ENCODE assay signal across 26 cellular contexts in genomic region chr18:2091937-2092336, GRCh38.
"Had no signal": no experiment of that assay in that cellular context is flagged by ENCODE, and none has a peak within 500 bp of the region (broad histone marks: within the 10 kb centered on the region; RNA-seq: fewer than 3 reads in every experiment).

No MANE protein-coding gene starts in this region.

- ATAC-seq: activated T-cell treated with anti-CD3 and anti-CD28 coated beads, Interleukin-2, amount 50 U/mL, for 4 hours; T-cell had no signal

- H3K4me3 Mint-ChIP-seq: activated CD4-positive, alpha-beta memory T cell treated with anti-CD3 and anti-CD28 coated beads for 36 hours; activated CD4-positive, alpha-beta T cell treated with anti-CD3 and anti-CD28 coated beads, Interleukin-2, amount 10 ng/mL, durations not matched to agents 7 days and 5 days; activated naive CD4-positive, alpha-beta T cell treated with anti-CD3 and anti-CD28 coated beads for 36 hours; activated naive CD8-positive, alpha-beta T cell; activated T-cell treated with anti-CD3 and anti-CD28 coated beads, Interleukin-2, amount 50 U/mL, for 4 hours; brain; T-cell had no signal

- H3K9me3 Mint-ChIP-seq: activated CD4-positive, alpha-beta memory T cell treated with anti-CD3 and anti-CD28 coated beads for 36 hours; activated CD4-positive, alpha-beta T cell treated with anti-CD3 and anti-CD28 coated beads, Interleukin-2, amount 10 ng/mL, durations not matched to agents 7 days and 5 days; activated naive CD4-positive, alpha-beta T cell treated with anti-CD3 and anti-CD28 coated beads for 36 hours; activated T-cell treated with anti-CD3 and anti-CD28 coated beads, Interleukin-2, amount 50 U/mL, for 4 hours; brain; T-cell had no signal

- H3K4me3 ChIP-seq: cardiac muscle cell, PC-9 had no signal

- H3K27ac Mint-ChIP-seq: activated CD4-positive, alpha-beta memory T cell treated with anti-CD3 and anti-CD28 coated beads for 36 hours; activated CD4-positive, alpha-beta T cell treated with anti-CD3 and anti-CD28 coated beads, Interleukin-2, amount 10 ng/mL, durations not matched to agents 7 days and 5 days; activated naive CD4-positive, alpha-beta T cell treated with anti-CD3 and anti-CD28 coated beads for 36 hours; activated naive CD8-positive, alpha-beta T cell; brain; T-cell had no signal

- FAIRE-seq: astrocyte had no signal

- H3K36me3 ChIP-seq: cardiac muscle cell had no signal

- H3K4me2 ChIP-seq: PC-9 had no signal

- H3K27ac ChIP-seq: cardiac muscle cell, PC-9 had no signal

- DNase-seq: activated CD4-positive, alpha-beta memory T cell treated with anti-CD3 and anti-CD28 coated beads for 36 hours; activated CD4-positive, alpha-beta T cell treated with anti-CD3 and anti-CD28 coated beads, Interleukin-2, amount 10 ng/mL, durations not matched to agents 7 days and 5 days; activated CD4-positive, CD25-positive, alpha-beta regulatory T cell; activated CD8-positive, alpha-beta memory T cell treated with anti-CD3 and anti-CD28 coated beads for 24 hours; activated gamma-delta T cell; activated naive CD4-positive, alpha-beta T cell treated with anti-CD3 and anti-CD28 coated beads for 36 hours; activated T-cell treated with anti-CD3 and anti-CD28 coated beads, Interleukin-2, amount 50 U/mL, for 4 hours; amygdala; Kasumi-1; KBM-7; NCI-H1092; NCI-H1417; NCI-H1930; NCI-H2171 treated with DMSO at 0.1 percent for 48 hours; NCI-H345; NCI-H510A; NCI-H526 treated with DMSO at 0.1 percent for 48 hours; PC-9; SHP77 treated with DMSO at 0.1 percent for 48 hours; T-cell; T-helper 2 cell; T1000 had no signal

- H3K27me3 Mint-ChIP-seq: activated CD4-positive, alpha-beta memory T cell treated with anti-CD3 and anti-CD28 coated beads for 36 hours had no signal

- H3K4me1 Mint-ChIP-seq: brain had no signal

- H3K27me3 ChIP-seq: cardiac muscle cell had no signal

- H3K36me3 Mint-ChIP-seq: activated CD4-positive, alpha-beta memory T cell treated with anti-CD3 and anti-CD28 coated beads for 36 hours; activated naive CD8-positive, alpha-beta T cell; brain; T-cell had no signal
